10 cellular contexts compared by ENCODE assay signal in the genomic region with DNA sequence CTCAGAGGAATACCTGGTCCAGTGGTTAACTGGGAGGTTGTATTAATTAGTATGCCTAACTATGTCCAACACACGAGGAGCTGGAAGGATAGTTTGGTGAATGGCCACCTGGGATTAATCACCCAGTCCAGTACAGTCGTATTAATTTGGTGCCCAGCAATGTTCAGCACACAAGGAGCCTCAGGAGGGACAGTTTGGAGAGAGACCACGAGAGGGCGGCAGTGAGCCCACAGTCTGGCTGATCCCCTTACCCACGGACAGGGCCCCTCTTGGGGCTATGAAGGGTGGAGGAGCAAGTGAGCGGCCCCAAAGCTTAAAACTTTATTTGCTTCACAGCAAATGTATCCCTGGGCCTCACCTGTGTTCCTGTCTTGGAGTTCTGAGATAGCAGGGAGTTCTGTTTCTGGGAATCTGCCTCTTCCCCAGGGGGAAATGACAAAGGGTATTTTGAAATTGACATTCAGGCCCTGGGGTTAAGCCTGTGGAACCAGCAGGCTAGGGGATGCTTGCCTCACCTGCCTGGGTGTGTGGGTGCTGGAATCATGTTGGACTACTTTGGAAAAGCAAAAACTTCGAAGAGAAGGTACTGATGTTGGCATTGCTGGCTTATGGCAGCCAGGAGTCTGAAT.
DNase-seq lines count a peak whose midpoint lies in the region; ATAC-seq and TF ChIP-seq lines count a peak whose summit lies in the region.
"Had no signal": no experiment of that assay in that cellular context is flagged by ENCODE, and none has a peak within 500 bp of the region (broad histone marks: within the 10 kb centered on the region; RNA-seq: fewer than 3 reads in every experiment).

No MANE protein-coding gene starts in this region.

- no peak for TF ChIP-seq EP300 in Ishikawa (IDR thresholded peaks at IDR 0.05; ENCODE audit: borderline replicate concordance)

- H3K79me2 ChIP-seq in DOHH2 (ENCODE audit: control insufficient read depth, low read length) = no peaks in the 10 kb centered on the region

- no peak overlapping the region for H3K27ac ChIP-seq in DOHH2 (ENCODE audit: low read depth, low read length)
- H3K27ac ChIP-seq in colonic mucosa = no peak overlapping the region
- H3K27ac ChIP-seq in substantia nigra (ENCODE audit: low read depth, low read length, poor library complexity, severe bottlenecking) = no peak overlapping the region
- H3K27ac ChIP-seq: neutrophil had no signal

- no peaks in the 10 kb centered on the region for H4K20me1 ChIP-seq in DOHH2 (ENCODE audit: control insufficient read depth, insufficient read depth, low read depth, low read length)

- no peaks in the 10 kb centered on the region for H3K9me2 ChIP-seq in DOHH2 (replicated peaks; ENCODE audit: control insufficient read depth, low read length)

- TF ChIP-seq CTCF in DOHH2 (IDR thresholded peaks at IDR 0.05; ENCODE audit: low read depth, low read length, poor library complexity, severe bottlenecking) (peak; percentile 85), colonic mucosa (IDR thresholded peaks at IDR 0.05) (peak; percentile 59), mesothelial cell of epicardium (IDR thresholded peaks at IDR 0.05; ENCODE audit: unreplicated experiment) (peak; percentile 80)

- ATAC-seq in HG03108 (IDR thresholded peaks at IDR 0.05; ENCODE audit: unreplicated experiment) = no peak
- ATAC-seq in GM18517 (IDR thresholded peaks at IDR 0.05; ENCODE audit: unreplicated experiment) = no peak

- peaks cover 13% of the 10 kb centered on the region for H3K4me1 Mint-ChIP-seq in mesothelial cell of epicardium
- H3K4me1 Mint-ChIP-seq: T-cell had no signal

- H3K9me3 ChIP-seq in DOHH2 (ENCODE audit: control insufficient read depth, insufficient read depth, low read length) = no peaks in the 10 kb centered on the region
- no peaks in the 10 kb centered on the region for H3K9me3 ChIP-seq in colonic mucosa
- H3K9me3 ChIP-seq: neutrophil had no signal

- no peak overlapping the region for H3K9ac ChIP-seq in colonic mucosa (ENCODE audit: low read depth in 2 of 2, low read length in 2 of 2)

- H3K27me3 ChIP-seq in DOHH2 (ENCODE audit: control insufficient read depth, low read length) (no peaks in the 10 kb centered on the region), colonic mucosa (no peaks in the 10 kb centered on the region)

- no peak overlapping the region for H3K4me3 Mint-ChIP-seq in mesothelial cell of epicardium
- H3K4me3 Mint-ChIP-seq: T-cell had no signal

- intact Hi-C loops in colonic mucosa (cut with DNase I) = loop anchor here (5.0 kb wide), 1 partner anchor 152 kb away; no protein-coding TSS in a partner anchor

- DNase-seq in UCSD-AML1 (lab: John Stamatoyannopoulos, UW; ENCODE audit: unreplicated experiment) (peak; percentile 44), colonic mucosa (peak; percentile 43), mesothelial cell of epicardium (ENCODE audit: low spot score in 2 of 2, unreplicated experiment in 2 of 2) (peak; percentile 56 to 87), substantia nigra (lab: John Stamatoyannopoulos, UW) (peak in 29 of 49 donors; percentile 0 to 60 (median 13))

- H3K36me3 Mint-ChIP-seq in mesothelial cell of epicardium = no peaks in the 10 kb centered on the region
- H3K36me3 Mint-ChIP-seq: T-cell had no signal

- no peaks in the 10 kb centered on the region for H3F3A ChIP-seq in DOHH2 (ENCODE audit: control insufficient read depth, insufficient read depth)

- peaks cover 4% of the 10 kb centered on the region for H3K27me3 Mint-ChIP-seq in mesothelial cell of epicardium (ENCODE audit: low read depth)

- H3K9me3 Mint-ChIP-seq in mesothelial cell of epicardium = no peaks in the 10 kb centered on the region
- H3K9me3 Mint-ChIP-seq: T-cell had no signal

- peak; percentile 18; the same call in 1 of the 2 replicates for TF ChIP-seq RAD21 in Ishikawa (IDR thresholded peaks at IDR 0.05; ENCODE audit: low read depth)

- H3K27ac Mint-ChIP-seq in mesothelial cell of epicardium = no peak overlapping the region
- H3K27ac Mint-ChIP-seq: T-cell had no signal

- no peaks in the 10 kb centered on the region for H3K4me1 ChIP-seq in DOHH2 (ENCODE audit: control insufficient read depth, low read length)
- H3K4me1 ChIP-seq in colonic mucosa = no peaks in the 10 kb centered on the region

- no peak overlapping the region for H3K4me2 ChIP-seq in DOHH2 (ENCODE audit: low read length)

- H3K36me3 ChIP-seq in DOHH2 (ENCODE audit: control insufficient read depth, low read length) (no peaks in the 10 kb centered on the region), colonic mucosa (no peaks in the 10 kb centered on the region)
- H3K36me3 ChIP-seq: neutrophil had no signal

- H3K4me3 ChIP-seq in DOHH2 (ENCODE audit: low read length) (no peak overlapping the region), colonic mucosa (no peak overlapping the region)

TF ChIP-seq in Ishikawa, 13 proteins besides CTCF, POLR2A, EP300 and RAD21:
- TF ChIP-seq CREB1 (IDR thresholded peaks at IDR 0.05; ENCODE audit: low read depth) = no peak
- no peak for TF ChIP-seq ZBTB7A (IDR thresholded peaks at IDR 0.05; ENCODE audit: low read depth)
- TF ChIP-seq TAF1 (IDR thresholded peaks at IDR 0.05; ENCODE audit: low read depth) = no peak

Comparison
In these comparisons a context has a peak if more than half of its experiments do, and no peak if none do; other contexts are left out.
1. DNase-seq: peak in every context shown above with its lines; median percentile 72 in mesothelial cell of epicardium; 44 in UCSD-AML1; 43 in colonic mucosa; 13 in substantia nigra.